Comparison of ENCODE assay signal across 9 cellular contexts in the genomic region with DNA sequence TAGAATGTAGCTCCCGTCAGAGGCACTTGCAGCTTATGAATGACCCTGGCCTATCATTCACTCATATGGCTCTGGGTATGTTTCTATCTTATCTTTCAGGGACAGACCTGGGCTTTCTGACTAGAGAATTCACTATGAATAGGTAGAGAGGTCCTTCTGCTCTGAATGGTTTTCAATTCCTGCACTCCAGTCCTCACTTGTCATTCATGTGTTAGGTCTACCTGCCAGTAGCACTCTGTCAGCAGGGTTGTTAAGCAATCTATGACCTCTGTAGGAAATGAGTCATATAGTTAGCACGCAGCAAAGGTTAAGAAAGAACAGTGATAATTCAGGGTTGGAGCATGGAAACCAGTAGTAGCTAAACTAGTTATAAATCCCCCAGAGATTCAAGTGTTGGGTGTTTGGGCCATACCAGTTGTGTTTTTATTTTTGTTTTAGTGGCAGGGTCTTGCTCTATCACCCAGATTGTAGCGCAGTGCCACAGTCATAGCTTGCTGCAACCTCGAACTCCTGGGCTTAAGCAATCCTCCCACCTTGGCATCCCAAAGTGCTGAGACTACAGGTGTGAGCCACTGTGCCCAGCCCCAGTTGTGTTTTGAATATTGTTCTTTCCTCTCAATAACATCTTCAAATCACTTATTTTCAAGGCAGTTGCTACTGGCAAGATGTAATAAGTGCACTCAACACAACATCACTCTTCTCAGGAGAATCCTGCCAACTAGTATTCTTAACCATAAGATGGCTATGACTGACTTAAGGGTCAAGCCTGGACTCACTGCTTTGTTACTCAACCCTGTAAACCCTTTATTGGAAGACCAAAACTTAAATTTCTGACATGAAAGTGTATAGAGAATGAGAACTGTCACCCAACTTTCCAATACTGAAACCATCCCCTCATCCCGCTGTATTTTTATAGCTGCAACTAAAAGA. TPM values are rescaled to one million over a fixed set of nuclear protein-coding genes. Genes with fewer than 3 reads are reported as not detected.
DNase-seq lines count a peak whose midpoint lies in the region; ATAC-seq, FAIRE-seq and TF ChIP-seq lines count a peak whose summit lies in the region.
"Had no signal": no experiment of that assay in that cellular context is flagged by ENCODE, and none has a peak within 500 bp of the region (broad histone marks: within the 10 kb centered on the region; RNA-seq: fewer than 3 reads in every experiment).

No MANE protein-coding gene starts in this region.

- H3K4me1 ChIP-seq in SJCRH30 (peaks cover 11% of the 10 kb centered on the region), HepG2 (ENCODE audit: insufficient read depth, low read length) (peaks cover 16% of the 10 kb centered on the region)

- H3K4me1 Mint-ChIP-seq in activated CD4-positive, alpha-beta T cell treated with anti-CD3 and anti-CD28 coated beads for 36 hours, result peaks cover 22% of the 10 kb centered on the region

- H3K36me3 Mint-ChIP-seq in activated CD4-positive, alpha-beta T cell treated with anti-CD3 and anti-CD28 coated beads for 36 hours (ENCODE audit: low read depth), result peaks cover 6% of the 10 kb centered on the region

- no TSS peak for BruUV-seq in HepG2 (replicated peaks; lab: Mats Ljungman, UMichigan)

- peak; percentile 38 for DNase-seq in activated CD4-positive, alpha-beta T cell treated with anti-CD3 and anti-CD28 coated beads for 36 hours
- no peak for DNase-seq in activated CD4-positive, alpha-beta T cell treated with anti-CD3 and anti-CD28 coated beads, Interleukin-2, amount 50 U/mL, for 4 hours
- DNase-seq in SJCRH30 (no peak), HepG2 (ENCODE audit: low spot score) (peak; percentile 72), NAMALWA (ENCODE audit: low spot score) (no peak), amygdala (lab: John Stamatoyannopoulos, UW) (no peak)

- in situ Hi-C loops in HepG2 (cut with HindIII; ENCODE audit: extremely low pct_ligation_motif_present, low pct_unique_long_range_greater_than_20kb), result no loop called here

- CTCF ChIA-PET in activated CD4-positive, alpha-beta T cell treated with anti-CD3 and anti-CD28 coated beads for 36 hours (lab: Charles Lee), result no interaction called here
- CTCF ChIA-PET in HepG2 (lab: Yijun Ruan, JAX; ENCODE audit: low intra/inter-chr PET ratio, low total read pairs), result no interaction called here

- no peaks in the 10 kb centered on the region for H3K9me3 Mint-ChIP-seq in activated CD4-positive, alpha-beta T cell treated with anti-CD3 and anti-CD28 coated beads for 36 hours (ENCODE audit: low read depth)

- H3K36me3 ChIP-seq in SJCRH30 (no peaks in the 10 kb centered on the region), HepG2 (replicated peaks in 1 of 2; ENCODE audit: control insufficient read depth in 1 of 2, insufficient read depth in 2 of 2, low read length in 2 of 2) (no peaks in the 10 kb centered on the region)

- POLR2A ChIA-PET in activated CD4-positive, alpha-beta T cell treated with anti-CD3 and anti-CD28 coated beads for 36 hours (lab: Charles Lee), result interaction anchor here (0.9 kb wide), 1 partner anchor 66 kb away, joined by 3 read pairs; no protein-coding TSS in a partner anchor
- POLR2A ChIA-PET in HepG2 (lab: Yijun Ruan, JAX), result no interaction called here

- no peaks in the 10 kb centered on the region for H3K27me3 Mint-ChIP-seq in activated CD4-positive, alpha-beta T cell treated with anti-CD3 and anti-CD28 coated beads for 36 hours

- H3K9ac ChIP-seq in HepG2 (ENCODE audit: insufficient read depth, low read depth, low read length), result no peak overlapping the region

- H3K9me3 ChIP-seq in SJCRH30 (replicated peaks) (no peaks in the 10 kb centered on the region), HepG2 (ENCODE audit: low read length) (no peaks in the 10 kb centered on the region)

- H3K79me2 ChIP-seq in HepG2 (ENCODE audit: insufficient read depth, low read length), result no peaks in the 10 kb centered on the region

- 72% methylated on average over 5 of the region's 5 CpGs for WGBS in HepG2 (ENCODE audit: low lambda C conversion rate)

- no peak overlapping the region for H3K4me2 ChIP-seq in HepG2 (ENCODE audit: low read depth, low read length)

- H3K4me3 ChIP-seq in SJCRH30, result no peak overlapping the region
- no peak overlapping the region for H3K4me3 ChIP-seq in HepG2 (replicated peaks in 1 of 3; ENCODE audit: insufficient read depth in 1 of 3, low read depth in 2 of 3, low read length in 3 of 3)

- peak overlapping the region; percentile 65 for H3K27ac Mint-ChIP-seq in activated CD4-positive, alpha-beta T cell treated with anti-CD3 and anti-CD28 coated beads for 36 hours

- peak overlapping the region; percentile 73 for H3K27ac ChIP-seq in SJCRH30
- no peak overlapping the region for H3K27ac ChIP-seq in HepG2 (ENCODE audit: extremely low read length, insufficient read depth, low read length)

- no peaks in the 10 kb centered on the region for H3K27me3 ChIP-seq in SJCRH30
- H3K27me3 ChIP-seq in HepG2 (ENCODE audit: control insufficient read depth in 1 of 2, insufficient read depth in 2 of 2, low read length in 2 of 2), result no peaks in the 10 kb centered on the region

- no peak for TF ChIP-seq RAD21 in HepG2 (CRISPR knock-in tag; IDR thresholded peaks at IDR 0.05)

- no peak for TF ChIP-seq POLR2A in HepG2 (IDR thresholded peaks at IDR 0.05; ENCODE audit: insufficient read depth in 1 of 2, low read depth in 2 of 2, low read length in 2 of 2)

- TF ChIP-seq CTCF in HepG2 (CRISPR knock-in tag; IDR thresholded peaks at IDR 0.05), result no peak

- peak; percentile 88 for ATAC-seq in activated CD4-positive, alpha-beta T cell treated with anti-CD3 and anti-CD28 coated beads for 36 hours
- ATAC-seq in HG02852 (IDR thresholded peaks at IDR 0.05; ENCODE audit: unreplicated experiment), result peak; percentile 87
- peak; percentile 95 for ATAC-seq in HepG2
- no peak for ATAC-seq in GM19455 (IDR thresholded peaks at IDR 0.05; ENCODE audit: unreplicated experiment)

- intact Hi-C loops in activated CD4-positive, alpha-beta T cell treated with anti-CD3 and anti-CD28 coated beads for 36 hours (cut with DNase I, micrococcal nuclease), result loop anchor here (1.0 to 10.0 kb wide), 5 partner anchors 58 to 162 kb away; a partner anchor contains a TSS
- intact Hi-C loops in HepG2 (cut with micrococcal nuclease; ENCODE audit: unreplicated experiment), result no loop called here

- H3K4me3 Mint-ChIP-seq in activated CD4-positive, alpha-beta T cell treated with anti-CD3 and anti-CD28 coated beads for 36 hours, result no peak overlapping the region

- H4K20me1 ChIP-seq in HepG2 (ENCODE audit: insufficient read depth, low read length), result no peaks in the 10 kb centered on the region

- FAIRE-seq in HepG2 (lab: Jason Lieb, UNC), result peak; percentile 66

- TF ChIP-seq EP300 in HepG2 (IDR thresholded peaks at IDR 0.05; ENCODE audit: low read depth in 2 of 2, low read length in 2 of 2) (peak in 1 of 2 experiments; percentile 43; a peak in 1 of 4 replicates), HepG2 (CRISPR knock-in tag; IDR thresholded peaks at IDR 0.05; ENCODE audit: borderline replicate concordance) (no peak)

- H2AFZ ChIP-seq in HepG2 (ENCODE audit: low read length), result no peak overlapping the region

RNA-seq across cellular contexts. Expression of a gene that starts 25.1 kb away (rescaled TPM):
- not detected for total RNA-seq in activated CD4-positive, alpha-beta T cell treated with anti-CD3 and anti-CD28 coated beads for 36 hours
- not detected in 2 replicates for total RNA-seq in SJCRH30 (2014; rRNA removed; shearing (Covaris generic))
- total RNA-seq in HepG2 (2016; rRNA removed; fragmentation: Illumina TruSeq; extraction: Trizol), result not detected in 2 replicates
- not detected in 2 replicates for total RNA-seq in HepG2 (2016; cell fraction: cytosol; rRNA removed; fragmentation: Illumina TruSeq; extraction: Trizol; ENCODE audit: low read depth)
- total RNA-seq in HepG2 (2016; cell fraction: insoluble cytoplasmic fraction; rRNA removed; fragmentation: Illumina TruSeq; extraction: Trizol), result not detected in 2 replicates
- total RNA-seq in HepG2 (2016; cell fraction: membrane; rRNA removed; fragmentation: Illumina TruSeq; extraction: Trizol), result not detected in 2 replicates
- total RNA-seq in HepG2 (2016; cell fraction: nucleus; rRNA removed; fragmentation: Illumina TruSeq; extraction: Trizol), result not detected in 2 replicates
- not detected in 2 replicates for polyA plus RNA-seq in HepG2 (2011; rRNA removed)
- not detected in 2 replicates for polyA plus RNA-seq in HepG2 (2011; cell fraction: cytosol; rRNA removed)
- polyA plus RNA-seq in HepG2 (2011; cell fraction: nucleus; rRNA removed), result not detected in 2 replicates
- not detected in 2 replicates for polyA plus RNA-seq in HepG2 (2012)
- polyA plus RNA-seq in HepG2 (2016; cell fraction: cytosol; fragmentation: Illumina TruSeq; extraction: Trizol; ENCODE audit: low read depth), result not detected in 2 replicates
- polyA plus RNA-seq in HepG2 (2016; cell fraction: insoluble cytoplasmic fraction; fragmentation: Illumina TruSeq; extraction: Trizol; ENCODE audit: low read depth), result not detected in 2 replicates
- polyA plus RNA-seq in HepG2 (2016; cell fraction: membrane; fragmentation: Illumina TruSeq; extraction: Trizol; ENCODE audit: low read depth), result not detected in 2 replicates
- not detected in 2 replicates for polyA plus RNA-seq in HepG2 (2016; cell fraction: nucleus; fragmentation: Illumina TruSeq; extraction: Trizol; ENCODE audit: insufficient read depth, low read depth)
- polyA minus RNA-seq in HepG2 (2011; rRNA and poly(A)+ RNA removed; ENCODE audit: low replicate concordance), result not detected in 2 replicates
- not detected in 2 replicates for polyA minus RNA-seq in HepG2 (2011; cell fraction: cytosol; rRNA and poly(A)+ RNA removed)
- polyA minus RNA-seq in HepG2 (2011; cell fraction: nucleus; rRNA and poly(A)+ RNA removed), result not detected in 2 replicates
- total RNA-seq: mononuclear cell had no signal

RNA-seq across cellular contexts. Expression of a gene that starts 57.3 kb away (rescaled TPM):
- 10 to 100 TPM; 20.6 to 24.3 TPM for total RNA-seq in activated CD4-positive, alpha-beta T cell treated with anti-CD3 and anti-CD28 coated beads for 36 hours
- 15.4 and 16.4 TPM in 2 replicates for total RNA-seq in SJCRH30 (2014; rRNA removed; shearing (Covaris generic))
- total RNA-seq in HepG2 (2016; rRNA removed; fragmentation: Illumina TruSeq; extraction: Trizol), result 11.2 and 13.0 TPM in 2 replicates
- 3.7 and 4.7 TPM in 2 replicates for total RNA-seq in HepG2 (2016; cell fraction: cytosol; rRNA removed; fragmentation: Illumina TruSeq; extraction: Trizol; ENCODE audit: low read depth)
- total RNA-seq in HepG2 (2016; cell fraction: insoluble cytoplasmic fraction; rRNA removed; fragmentation: Illumina TruSeq; extraction: Trizol), result 12.2 and 13.9 TPM in 2 replicates
- total RNA-seq in HepG2 (2016; cell fraction: membrane; rRNA removed; fragmentation: Illumina TruSeq; extraction: Trizol), result 9.2 TPM in 2 replicates
- 8.1 and 10.3 TPM in 2 replicates for total RNA-seq in HepG2 (2016; cell fraction: nucleus; rRNA removed; fragmentation: Illumina TruSeq; extraction: Trizol)
- polyA plus RNA-seq in HepG2 (2011; rRNA removed), result 6.7 and 7.0 TPM in 2 replicates
- 4.7 and 6.5 TPM in 2 replicates for polyA plus RNA-seq in HepG2 (2011; cell fraction: cytosol; rRNA removed)
- polyA plus RNA-seq in HepG2 (2011; cell fraction: nucleus; rRNA removed), result 7.6 and 9.1 TPM in 2 replicates
- 4.7 and 5.6 TPM in 2 replicates for polyA plus RNA-seq in HepG2 (2012)
- 1.4 and 1.9 TPM in 2 replicates for polyA plus RNA-seq in HepG2 (2016; cell fraction: cytosol; fragmentation: Illumina TruSeq; extraction: Trizol; ENCODE audit: low read depth)
- polyA plus RNA-seq in HepG2 (2016; cell fraction: insoluble cytoplasmic fraction; fragmentation: Illumina TruSeq; extraction: Trizol; ENCODE audit: low read depth), result 9.6 and 10.2 TPM in 2 replicates
- 4.6 and 5.0 TPM in 2 replicates for polyA plus RNA-seq in HepG2 (2016; cell fraction: membrane; fragmentation: Illumina TruSeq; extraction: Trizol; ENCODE audit: low read depth)
- polyA plus RNA-seq in HepG2 (2016; cell fraction: nucleus; fragmentation: Illumina TruSeq; extraction: Trizol; ENCODE audit: insufficient read depth, low read depth), result 11.0 and 11.6 TPM in 2 replicates
- polyA minus RNA-seq in HepG2 (2011; rRNA and poly(A)+ RNA removed; ENCODE audit: low replicate concordance), result 10.4 and 30.4 TPM in 2 replicates
- polyA minus RNA-seq in HepG2 (2011; cell fraction: cytosol; rRNA and poly(A)+ RNA removed), result 4.7 and 7.3 TPM in 2 replicates
- 11.9 and 12.4 TPM in 2 replicates for polyA minus RNA-seq in HepG2 (2011; cell fraction: nucleus; rRNA and poly(A)+ RNA removed)

Comparison
In these comparisons a context has a peak if more than half of its experiments do, and no peak if none do; other contexts are left out.
1. DNase-seq: peak in activated CD4-positive, alpha-beta T cell treated with anti-CD3 and anti-CD28 coated beads for 36 hours (single experiment) and HepG2 (single experiment); none in activated CD4-positive, alpha-beta T cell treated with anti-CD3 and anti-CD28 coated beads, Interleukin-2, amount 50 U/mL, for 4 hours (0 of 2), SJCRH30 (0 of 2), NAMALWA (single experiment) and amygdala (0 of 56).